ENCODE assay signal across 2 cellular contexts in genomic region chr13:113939905-113940339, GRCh38.
TF ChIP-seq lines count a peak whose summit lies in the region.

No MANE protein-coding gene starts in this region.

TF ChIP-seq in SK-N-SH treated with all-trans-retinoic acid at 6 μM for 48 hours, 23 proteins besides CTCF, POLR2A, EP300 and RAD21 (continued from another document):
- TF ChIP-seq TSHZ2 (CRISPR knock-in tag; IDR thresholded peaks at IDR 0.05) (no peak), ZFP3 (CRISPR knock-in tag; IDR thresholded peaks at IDR 0.05) (no peak), GLIS3 (CRISPR knock-in tag; IDR thresholded peaks at IDR 0.05) (no peak), CSRNP3 (CRISPR knock-in tag; IDR thresholded peaks at IDR 0.05) (no peak), ZC3H10 (CRISPR knock-in tag; IDR thresholded peaks at IDR 0.05) (no peak), CREB5 (CRISPR knock-in tag; IDR thresholded peaks at IDR 0.05; ENCODE audit: low read depth) (no peak), ESRRG (CRISPR knock-in tag; IDR thresholded peaks at IDR 0.05) (no peak), OSR1 (CRISPR knock-in tag; IDR thresholded peaks at IDR 0.05) (no peak), PPARA (CRISPR knock-in tag; IDR thresholded peaks at IDR 0.05; ENCODE audit: borderline replicate concordance) (no peak), POU6F1 (CRISPR knock-in tag; IDR thresholded peaks at IDR 0.05; ENCODE audit: borderline replicate concordance, low read depth) (no peak), BACH2 (CRISPR knock-in tag; IDR thresholded peaks at IDR 0.05; ENCODE audit: borderline replicate concordance) (no peak), PATZ1 (CRISPR knock-in tag; IDR thresholded peaks at IDR 0.05; ENCODE audit: borderline replicate concordance) (no peak), ARNTL (CRISPR knock-in tag; IDR thresholded peaks at IDR 0.05; ENCODE audit: borderline replicate concordance, low read depth) (no peak)
TF ChIP-seq in SK-N-SH treated with all-trans-retinoic acid at 6 μM for 48 hours: peak in this region for 0.

TF ChIP-seq in HepG2, 621 proteins besides CTCF, POLR2A, EP300 and RAD21 (continued from another document and continues in another):
- TF ChIP-seq HNF4G (IDR thresholded peaks at IDR 0.05; ENCODE audit: borderline replicate concordance, low read depth, low read length) (peak; percentile 37; the same call in 1 of the 2 replicates), HNF4G (CRISPR knock-in tag; IDR thresholded peaks at IDR 0.05; ENCODE audit: borderline replicate concordance, low read depth) (no peak), RXRA (CRISPR knock-in tag; IDR thresholded peaks at IDR 0.05) (0 out of 2 replicates have a peak, but pooled peaks have one; percentile 26), CENPX (CRISPR knock-in tag; IDR thresholded peaks at IDR 0.05) (no peak), ZNF17 (CRISPR knock-in tag; IDR thresholded peaks at IDR 0.05) (no peak), ZNF549 (CRISPR knock-in tag; IDR thresholded peaks at IDR 0.05) (no peak), KDM4B (CRISPR knock-in tag; IDR thresholded peaks at IDR 0.05) (no peak), MTF2 (CRISPR knock-in tag; IDR thresholded peaks at IDR 0.05; ENCODE audit: borderline replicate concordance) (no peak), AFF4 (CRISPR knock-in tag; IDR thresholded peaks at IDR 0.05) (no peak), ARHGAP35 (CRISPR knock-in tag; IDR thresholded peaks at IDR 0.05; ENCODE audit: borderline replicate concordance) (no peak), ZNF501 (CRISPR knock-in tag; IDR thresholded peaks at IDR 0.05) (no peak), MTA1 (CRISPR knock-in tag; IDR thresholded peaks at IDR 0.05; ENCODE audit: borderline replicate concordance) (no peak), GPN1 (CRISPR knock-in tag; IDR thresholded peaks at IDR 0.05; ENCODE audit: borderline replicate concordance) (no peak), THRA (CRISPR knock-in tag; IDR thresholded peaks at IDR 0.05; ENCODE audit: borderline replicate concordance) (peak; percentile 58; the same call in 1 of the 2 replicates), ZNF687 (CRISPR knock-in tag; IDR thresholded peaks at IDR 0.05) (no peak; the same call in 1 of the 2 replicates), CHCHD3 (CRISPR knock-in tag; IDR thresholded peaks at IDR 0.05) (no peak), POLR2AphosphoS5 (IDR thresholded peaks at IDR 0.05; ENCODE audit: low read depth, low read length) (no peak), PCBP2 (optimal IDR thresholded peaks at IDR 0.05; ENCODE audit: low read depth, low read length, poor library complexity, severe bottlenecking) (no peak), ATF7 (IDR thresholded peaks at IDR 0.05) (no peak), ATF7 (CRISPR knock-in tag; IDR thresholded peaks at IDR 0.05) (no peak), USF2 (IDR thresholded peaks at IDR 0.05; ENCODE audit: low read depth, low read length) (no peak), USF2 (CRISPR knock-in tag; IDR thresholded peaks at IDR 0.05; ENCODE audit: borderline replicate concordance) (no peak), TSC22D2 (CRISPR knock-in tag; IDR thresholded peaks at IDR 0.05; ENCODE audit: borderline replicate concordance) (no peak), ETS1 (CRISPR knock-in tag; IDR thresholded peaks at IDR 0.05) (no peak), TIGD3 (CRISPR knock-in tag; IDR thresholded peaks at IDR 0.05; ENCODE audit: borderline replicate concordance) (no peak), MTA3 (CRISPR knock-in tag; IDR thresholded peaks at IDR 0.05) (no peak), ZNF232 (CRISPR knock-in tag; IDR thresholded peaks at IDR 0.05; ENCODE audit: borderline replicate concordance) (no peak), MLX (CRISPR knock-in tag; IDR thresholded peaks at IDR 0.05) (no peak), JDP2 (CRISPR knock-in tag; IDR thresholded peaks at IDR 0.05; ENCODE audit: borderline replicate concordance) (no peak), ZNF280B (CRISPR knock-in tag; IDR thresholded peaks at IDR 0.05; ENCODE audit: borderline replicate concordance) (0 out of 2 replicates have a peak, but pooled peaks have one; percentile 35), POLR2AphosphoS2 (IDR thresholded peaks at IDR 0.05; ENCODE audit: low read depth, low read length) (no peak), THAP9 (CRISPR knock-in tag; IDR thresholded peaks at IDR 0.05; ENCODE audit: borderline replicate concordance) (no peak), SRSF9 (IDR thresholded peaks at IDR 0.05; ENCODE audit: borderline replicate concordance, insufficient read depth, low read depth, low read length, poor library complexity, severe bottlenecking) (no peak)
